In the genomic region with DNA sequence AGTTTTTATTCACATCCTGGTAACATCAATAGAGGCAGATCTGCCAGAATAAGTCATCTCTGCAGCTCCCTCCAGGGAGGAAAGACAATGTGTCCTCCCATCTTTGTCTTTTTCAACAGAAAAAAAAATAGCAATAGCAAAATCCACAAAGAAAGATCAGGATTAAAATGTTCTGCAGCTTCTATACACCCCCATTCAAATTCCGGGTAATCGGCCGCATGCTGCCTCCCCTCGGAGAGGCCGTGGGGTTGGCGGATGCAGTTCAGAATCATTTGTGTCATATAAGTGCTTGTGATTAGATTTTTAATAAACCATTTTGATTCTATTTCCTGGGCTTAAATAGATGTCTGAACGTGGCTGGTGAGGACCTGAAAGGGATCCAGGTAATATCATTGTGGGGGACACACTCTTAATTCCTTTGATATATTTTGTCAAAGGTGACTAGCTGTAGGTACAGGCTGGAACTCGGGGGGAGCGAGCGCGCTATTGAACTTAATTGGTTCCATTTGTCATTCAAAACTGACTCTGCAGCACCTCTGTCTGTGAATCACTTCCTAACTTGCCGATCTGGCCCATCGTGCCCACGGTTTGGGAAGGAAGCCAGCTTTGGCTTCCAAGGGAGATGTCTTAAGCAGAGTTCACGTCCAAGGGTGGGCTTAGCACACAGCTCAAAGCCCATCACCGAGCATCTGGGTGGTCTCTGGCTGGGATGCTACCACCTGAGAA, we compare ENCODE assay signal across 14 cellular contexts.
DNase-seq lines count a peak whose midpoint lies in the region; ATAC-seq, FAIRE-seq and TF ChIP-seq lines count a peak whose summit lies in the region.
"Had no signal": no experiment of that assay in that cellular context is flagged by ENCODE, and none has a peak within 500 bp of the region (broad histone marks: within the 10 kb centered on the region; RNA-seq: fewer than 3 reads in every experiment).

No MANE protein-coding gene starts in this region.

- no peaks in the 10 kb centered on the region for H3K79me1 ChIP-seq in H9 (ENCODE audit: insufficient read depth, low read depth, low read length, poor library complexity, severe bottlenecking)

- H3K4me2 ChIP-seq in H9 (ENCODE audit: insufficient read depth, insufficient read length, low read length) = no peak overlapping the region
- H3K4me2 ChIP-seq: BLaER1 had no signal

- no peak for FAIRE-seq in kidney (lab: Jason Lieb, UNC)

- no peak overlapping the region for H2BK5ac ChIP-seq in H9 (ENCODE audit: insufficient read length, low read length)

- no peak overlapping the region for H4K8ac ChIP-seq in H9 (replicated peaks; ENCODE audit: insufficient read length, low read depth, low read length)

- H3K4me3 Mint-ChIP-seq in H9 = peak overlapping the region in 1 of 2 experiments; percentile 45; a peak in 1 of 5 replicates
- H3K4me3 Mint-ChIP-seq: activated B cell treated with CpG ODN at 0.5 μM for 24 hours had no signal

- H3K9ac ChIP-seq in H9 (ENCODE audit: extremely low read depth, insufficient read length, low read length) (no peak overlapping the region), kidney (ENCODE audit: low read length in 2 of 2) (no peak overlapping the region)
- H3K9ac ChIP-seq: BLaER1 had no signal

- no peak overlapping the region for H2BK120ac ChIP-seq in H9 (ENCODE audit: low read depth, low read length, poor library complexity, severe bottlenecking)

- no peak overlapping the region for H3K4ac ChIP-seq in H9 (ENCODE audit: low read depth, low read length)

- H3K27ac ChIP-seq in H9 (ENCODE audit: insufficient read length, low read depth, low read length) = no peak overlapping the region
- H3K27ac ChIP-seq in caudate nucleus (ENCODE audit: low read depth, low read length) = peak overlapping the region; percentile 92
- peak overlapping the region; percentile 51 for H3K27ac ChIP-seq in kidney (ENCODE audit: low read depth in 2 of 2, low read length in 2 of 2)
- H3K27ac ChIP-seq in substantia nigra (ENCODE audit: low read depth, low read length, poor library complexity, severe bottlenecking) = peak overlapping the region; percentile 29
- no peak overlapping the region for H3K27ac ChIP-seq in WERI-Rb-1
- H3K27ac ChIP-seq: BLaER1, neutrophil, SK-N-MC had no signal

- H3K56ac ChIP-seq in H9 (ENCODE audit: insufficient read length, low read depth, low read length) = no peak overlapping the region

- H3K4me3 ChIP-seq in kidney (ENCODE audit: low read length in 2 of 2) (no peak overlapping the region), WERI-Rb-1 (ENCODE audit: low read depth, low read length) (no peak overlapping the region)
- H3K4me3 ChIP-seq: BLaER1, SK-N-MC had no signal

- H3K9me3 ChIP-seq in H9 (ENCODE audit: control insufficient read depth, low read depth, low read length) (no peaks in the 10 kb centered on the region), kidney (ENCODE audit: control insufficient read depth in 1 of 2, low read length in 2 of 2) (no peaks in the 10 kb centered on the region), WERI-Rb-1 (ENCODE audit: severe bottlenecking) (no peaks in the 10 kb centered on the region)
- H3K9me3 ChIP-seq: BLaER1, neutrophil had no signal

- H3K23ac ChIP-seq in H9 (ENCODE audit: insufficient read length, low read depth, low read length) = no peak overlapping the region

- H3K14ac ChIP-seq in H9 (ENCODE audit: insufficient read depth, low read length) = peak overlapping the region; percentile 2; the same call in 1 of the 2 replicates

- no peak overlapping the region for H3K27ac Mint-ChIP-seq in H9
- H3K27ac Mint-ChIP-seq: activated B cell treated with CpG ODN at 0.5 μM for 24 hours had no signal

- H4K5ac ChIP-seq in H9 (ENCODE audit: insufficient read length, low read depth, low read length) = no peak overlapping the region

- H3T11ph ChIP-seq in H9 (ENCODE audit: low read length) = no peak overlapping the region

- H2BK12ac ChIP-seq in H9 (ENCODE audit: insufficient read length, low read depth, low read length) = no peak overlapping the region

- no peaks in the 10 kb centered on the region for H3K79me2 ChIP-seq in H9 (ENCODE audit: insufficient read depth, low read length)

- no peak overlapping the region for H3K18ac ChIP-seq in H9 (ENCODE audit: insufficient read length, low read depth, low read length)

- DNase-seq in H9 (no peak), caudate nucleus (lab: John Stamatoyannopoulos, UW) (peak in 32 of 61 donors; percentile 9 to 77 (median 39)), kidney (no peak), substantia nigra (lab: John Stamatoyannopoulos, UW) (peak in 1 of 49 donors; percentile 61), T-helper 1 cell (no peak), WERI-Rb-1 (no peak)
- no peak for DNase-seq in stimulated activated CD8-positive, alpha-beta memory T cell treated with anti-CD3 and anti-CD28 coated beads, Interleukin-4, amount 100 ng/mL, for 48 hours
- DNase-seq: activated B cell treated with CpG ODN at 0.5 μM for 24 hours; effector CD8-positive, alpha-beta T cell; MV-4-11 had no signal

- H3K4me1 ChIP-seq in H9 (ENCODE audit: insufficient read depth, low read length) (peaks cover 4% of the 10 kb centered on the region; the same call in 1 of the 2 replicates), kidney (ENCODE audit: control insufficient read depth in 1 of 2, insufficient read depth in 1 of 2, low read depth in 1 of 2, low read length in 2 of 2) (peaks cover 0 to 5% of the 10 kb centered on the region in 2 donors)

- H3K36me3 ChIP-seq in kidney (ENCODE audit: control insufficient read depth in 1 of 2, insufficient read depth in 2 of 2, low read length in 2 of 2) (no peaks in the 10 kb centered on the region), WERI-Rb-1 (no peaks in the 10 kb centered on the region)
- H3K36me3 ChIP-seq: BLaER1, neutrophil had no signal

- H3K27me3 ChIP-seq in H9 (ENCODE audit: insufficient read depth, low read length) (no peaks in the 10 kb centered on the region), WERI-Rb-1 (ENCODE audit: insufficient read depth, low read depth, severe bottlenecking) (no peaks in the 10 kb centered on the region)

- no peak overlapping the region for H2BK20ac ChIP-seq in H9 (ENCODE audit: low read depth, low read length, poor library complexity, severe bottlenecking)

- no peak overlapping the region for H4K91ac ChIP-seq in H9 (ENCODE audit: insufficient read length, low read depth, low read length)

- no peaks in the 10 kb centered on the region for H3K36me3 Mint-ChIP-seq in H9 (ENCODE audit: insufficient read depth in 1 of 3, low read depth in 3 of 3)

- no peak overlapping the region for H2AK5ac ChIP-seq in H9 (ENCODE audit: insufficient read length, low read length)

- WGBS in H9 (ENCODE audit: extremely low coverage, insufficient read length, low lambda C conversion rate) = no CpG with 5 or more reads among the region's 16 CpGs

- no peaks in the 10 kb centered on the region for H3K23me2 ChIP-seq in H9 (ENCODE audit: insufficient read length, low read depth, low read length, poor library complexity, severe bottlenecking)

- intact Hi-C loops in kidney (cut with DNase I) = no loop called here

- peaks cover 17 to 18% of the 10 kb centered on the region in 2 experiments for H3K4me1 Mint-ChIP-seq in H9
- H3K4me1 Mint-ChIP-seq: activated B cell treated with CpG ODN at 0.5 μM for 24 hours had no signal

- no peak for ATAC-seq in GM18867 (IDR thresholded peaks at IDR 0.05; ENCODE audit: unreplicated experiment)

- peaks cover 20% of the 10 kb centered on the region for H3K27me3 Mint-ChIP-seq in H9 (ENCODE audit: low read depth)
- H3K27me3 Mint-ChIP-seq: activated B cell treated with CpG ODN at 0.5 μM for 24 hours had no signal

- no peak for TF ChIP-seq CTCF in H9 (conservative IDR thresholded peaks at IDR 0.05)
- TF ChIP-seq CTCF in kidney (IDR thresholded peaks at IDR 0.05; ENCODE audit: borderline replicate concordance, extremely low read depth, insufficient read depth) = no peak
- no peak for TF ChIP-seq CTCF in WERI-Rb-1 (IDR thresholded peaks at IDR 0.05; ENCODE audit: low read depth, low read length)

- peaks cover 0 to 3% of the 10 kb centered on the region in 2 experiments; a peak in 2 of 5 replicates for H3K9me3 Mint-ChIP-seq in H9
- H3K9me3 Mint-ChIP-seq: activated B cell treated with CpG ODN at 0.5 μM for 24 hours had no signal

- no peak overlapping the region for H2BK15ac ChIP-seq in H9 (ENCODE audit: low read depth, low read length)

- no peak overlapping the region for H2AFZ ChIP-seq in H9 (ENCODE audit: low read length)

- peaks cover 3% of the 10 kb centered on the region for H4K20me1 ChIP-seq in H9 (ENCODE audit: control insufficient read depth, insufficient read depth, insufficient read length)

Comparison
In these comparisons a context has a peak if more than half of its experiments do, and no peak if none do; other contexts are left out.
1. DNase-seq: peak in caudate nucleus (32 of 61); none in H9 (single experiment), kidney (single experiment), T-helper 1 cell (0 of 5), WERI-Rb-1 (single experiment) and stimulated activated CD8-positive, alpha-beta memory T cell treated with anti-CD3 and anti-CD28 coated beads, Interleukin-4, amount 100 ng/mL, for 48 hours (single experiment).
2. H3K27ac ChIP-seq: peak in caudate nucleus (single experiment), kidney (2 of 2) and substantia nigra (single experiment); none in H9 (single experiment) and WERI-Rb-1 (single experiment).